ENCODE assay signal across 1 cellular context in genomic region chr15:62896969-62897486, GRCh38.
TF ChIP-seq lines count a peak whose summit lies in the region.

No MANE protein-coding gene starts in this region.

TF ChIP-seq in HepG2, 621 proteins besides CTCF, POLR2A, EP300 and RAD21 (continued from another document and continues in another):
- TF ChIP-seq ZNF557 (CRISPR knock-in tag; IDR thresholded peaks at IDR 0.05) (0 out of 2 replicates have a peak, but pooled peaks have one; percentile 63), ZNF232 (CRISPR knock-in tag; IDR thresholded peaks at IDR 0.05; ENCODE audit: borderline replicate concordance) (no peak), IRX3 (CRISPR knock-in tag; IDR thresholded peaks at IDR 0.05; ENCODE audit: borderline replicate concordance, low read depth) (no peak), RBFOX2 (IDR thresholded peaks at IDR 0.05; ENCODE audit: low read depth, low read length) (no peak), FOXA3 (CRISPR knock-in tag; IDR thresholded peaks at IDR 0.05) (peak; percentile 61), ZSCAN9 (CRISPR knock-in tag; IDR thresholded peaks at IDR 0.05; ENCODE audit: borderline replicate concordance) (0 out of 2 replicates have a peak, but pooled peaks have one; percentile 34), TARDBP (CRISPR knock-in tag; IDR thresholded peaks at IDR 0.05) (no peak), ZNF350 (CRISPR knock-in tag; IDR thresholded peaks at IDR 0.05; ENCODE audit: borderline replicate concordance, low read depth) (no peak), SRF (IDR thresholded peaks at IDR 0.05; ENCODE audit: low read depth, low read length) (peak; percentile 47; the same call in 1 of the 2 replicates), ZNF724P (CRISPR knock-in tag; IDR thresholded peaks at IDR 0.05; ENCODE audit: borderline replicate concordance) (no peak), NFRKB (IDR thresholded peaks at IDR 0.05) (no peak), ZNF136 (CRISPR knock-in tag; IDR thresholded peaks at IDR 0.05; ENCODE audit: low read depth) (no peak), ZNF547 (CRISPR knock-in tag; IDR thresholded peaks at IDR 0.05) (no peak), ZNF205 (CRISPR knock-in tag; IDR thresholded peaks at IDR 0.05) (no peak), KLF9 (CRISPR knock-in tag; IDR thresholded peaks at IDR 0.05; ENCODE audit: low read depth) (no peak), ZNF362 (CRISPR knock-in tag; IDR thresholded peaks at IDR 0.05; ENCODE audit: borderline replicate concordance) (peak; percentile 53; the same call in 1 of the 2 replicates), ZNF580 (CRISPR knock-in tag; IDR thresholded peaks at IDR 0.05; ENCODE audit: borderline replicate concordance, low read depth) (no peak), CHD2 (IDR thresholded peaks at IDR 0.05; ENCODE audit: low read depth, low read length) (no peak), ZFAT (CRISPR knock-in tag; conservative IDR thresholded peaks at IDR 0.05) (no peak), JUNB (CRISPR knock-in tag; IDR thresholded peaks at IDR 0.05; ENCODE audit: borderline replicate concordance) (no peak), MTF1 (CRISPR knock-in tag; IDR thresholded peaks at IDR 0.05) (no peak), GZF1 (CRISPR knock-in tag; IDR thresholded peaks at IDR 0.05) (no peak), CERS6 (CRISPR knock-in tag; IDR thresholded peaks at IDR 0.05) (no peak), ZBED4 (CRISPR knock-in tag; IDR thresholded peaks at IDR 0.05; ENCODE audit: borderline replicate concordance) (no peak), ZNF546 (CRISPR knock-in tag; conservative IDR thresholded peaks at IDR 0.05) (no peak), HCFC1 (IDR thresholded peaks at IDR 0.05; ENCODE audit: low read depth, low read length) (no peak), THAP11 (CRISPR knock-in tag; IDR thresholded peaks at IDR 0.05) (peak; percentile 37; the same call in 1 of the 2 replicates), ZFP37 (CRISPR knock-in tag; IDR thresholded peaks at IDR 0.05; ENCODE audit: borderline replicate concordance) (no peak), ZBTB14 (CRISPR knock-in tag; IDR thresholded peaks at IDR 0.05) (no peak), ZNF678 (CRISPR knock-in tag; IDR thresholded peaks at IDR 0.05) (no peak), ZNF615 (CRISPR knock-in tag; IDR thresholded peaks at IDR 0.05; ENCODE audit: borderline replicate concordance) (no peak), ZNF501 (CRISPR knock-in tag; IDR thresholded peaks at IDR 0.05) (no peak), ETV5 (CRISPR knock-in tag; IDR thresholded peaks at IDR 0.05; ENCODE audit: borderline replicate concordance) (peak; percentile 60; the same call in 1 of the 2 replicates), TFAP4 (IDR thresholded peaks at IDR 0.05; ENCODE audit: borderline replicate concordance, low read depth) (peak; percentile 85), ZNF143 (CRISPR knock-in tag; IDR thresholded peaks at IDR 0.05) (no peak), ZNF670 (CRISPR knock-in tag; IDR thresholded peaks at IDR 0.05; ENCODE audit: borderline replicate concordance) (no peak), NR2F2 (IDR thresholded peaks at IDR 0.05; ENCODE audit: borderline replicate concordance, low read depth) (no peak), KDM5B (CRISPR knock-in tag; IDR thresholded peaks at IDR 0.05; ENCODE audit: borderline replicate concordance) (no peak), PAXIP1 (CRISPR knock-in tag; conservative IDR thresholded peaks at IDR 0.05) (peak; percentile 56), ZBTB26 (CRISPR knock-in tag; IDR thresholded peaks at IDR 0.05; ENCODE audit: borderline replicate concordance) (peak; percentile 97), ZNF709 (CRISPR knock-in tag; IDR thresholded peaks at IDR 0.05) (no peak), SOX6 (IDR thresholded peaks at IDR 0.05) (no peak), SOX6 (CRISPR knock-in tag; IDR thresholded peaks at IDR 0.05) (peak; percentile 76), RNF219 (CRISPR knock-in tag; IDR thresholded peaks at IDR 0.05) (no peak), ZNF589 (CRISPR knock-in tag; conservative IDR thresholded peaks at IDR 0.05) (peak; percentile 39; the same call in 1 of the 2 replicates), ZNF720 (CRISPR knock-in tag; IDR thresholded peaks at IDR 0.05) (no peak), ZBTB4 (CRISPR knock-in tag; IDR thresholded peaks at IDR 0.05; ENCODE audit: borderline replicate concordance) (no peak), ZNF234 (CRISPR knock-in tag; conservative IDR thresholded peaks at IDR 0.05) (no peak), ZC3H13 (CRISPR knock-in tag; IDR thresholded peaks at IDR 0.05) (no peak)
